ENCODE assay signal across 30 cellular contexts in the genomic region with DNA sequence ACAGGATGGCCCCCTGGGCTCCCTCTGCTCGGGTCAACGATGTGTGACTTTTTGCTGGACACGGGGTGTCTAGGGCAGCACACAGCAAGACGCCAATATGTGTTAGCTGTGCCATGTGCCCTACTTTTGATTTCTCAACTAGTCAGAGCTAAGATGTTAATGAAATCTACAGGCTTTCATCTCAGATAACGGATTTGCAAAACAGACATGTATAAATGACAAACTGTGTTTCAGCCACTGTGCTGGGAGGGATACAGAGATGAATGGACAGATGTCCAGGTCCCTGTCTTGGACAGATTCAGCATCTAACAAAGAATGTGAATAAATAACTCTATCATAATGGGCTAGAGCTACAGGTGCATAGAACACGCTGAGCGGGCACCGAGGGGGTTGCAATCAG.
"Had no signal": no experiment of that assay in that cellular context is flagged by ENCODE, and none has a peak within 500 bp of the region (broad histone marks: within the 10 kb centered on the region; RNA-seq: fewer than 3 reads in every experiment).

No MANE protein-coding gene starts in this region.

- H3K4me1 ChIP-seq: ascending aorta, lower lobe of right lung, suprapubic skin, tibial nerve had no signal

- H3K27me3 Mint-ChIP-seq: activated CD4-positive, alpha-beta memory T cell treated with anti-CD3 and anti-CD28 coated beads for 36 hours; activated CD4-positive, alpha-beta T cell treated with anti-CD3 and anti-CD28 coated beads, Interleukin-2, amount 10 ng/mL, durations not matched to agents 24 days and 14 days; activated naive CD4-positive, alpha-beta T cell treated with anti-CD3 and anti-CD28 coated beads, Interleukin-2, amount 10 ng/mL, durations not matched to agents 7 days and 5 days; activated naive CD8-positive, alpha-beta T cell treated with anti-CD3 and anti-CD28 coated beads, Interleukin-2, amount 10 ng/mL, durations not matched to agents 7 days and 5 days; dendritic cell treated with granulocyte-macrophage colony-stimulating factor and Interleukin-4, amounts not matched to agents 40 ng/mL and 50 ng/mL, for 4 days; naive B cell; stimulated activated naive B cell treated with anti-CD40 and anti-IgM and Interleukin-4, amounts not matched to agents 10 μg/mL and 1 μg/mL and 100 μg/mL, for 72 hours had no signal

- H3K4me1 Mint-ChIP-seq: activated CD4-positive, alpha-beta T cell treated with anti-CD3 and anti-CD28 coated beads, Interleukin-2, amount 10 ng/mL, durations not matched to agents 24 days and 14 days; activated naive CD4-positive, alpha-beta T cell treated with anti-CD3 and anti-CD28 coated beads, Interleukin-2, amount 10 ng/mL, durations not matched to agents 7 days and 5 days; activated naive CD8-positive, alpha-beta T cell treated with anti-CD3 and anti-CD28 coated beads, Interleukin-2, amount 10 ng/mL, durations not matched to agents 7 days and 5 days; immature natural killer cell had no signal

- H3K27ac ChIP-seq: ascending aorta, brain microvascular endothelial cell, lower lobe of right lung, stomach, suprapubic skin, tibial nerve had no signal

- H3K9me3 ChIP-seq: ascending aorta, heart left ventricle, lower lobe of right lung, stomach, suprapubic skin, tibial nerve had no signal

- H3K36me3 ChIP-seq: ascending aorta, brain microvascular endothelial cell, heart left ventricle, lower lobe of right lung, stomach, suprapubic skin, tibial nerve had no signal

- DNase-seq: activated CD4-positive, alpha-beta memory T cell treated with anti-CD3 and anti-CD28 coated beads for 36 hours; activated CD4-positive, alpha-beta T cell treated with anti-CD3 and anti-CD28 coated beads, Interleukin-2, amount 10 ng/mL, durations not matched to agents 24 days and 14 days; activated CD4-positive, CD25-positive, alpha-beta regulatory T cell treated with anti-CD3 and anti-CD28 coated beads, Interleukin-2, amount 50 U/mL, for 72 hours; activated CD8-positive, alpha-beta memory T cell treated with anti-CD3 and anti-CD28 coated beads, Interleukin-2, amount 50 U/mL, for 4 hours; activated effector memory CD4-positive, alpha-beta T cell treated with anti-CD3 and anti-CD28 coated beads, Interleukin-2, amount 50 U/mL, for 16 hours; activated naive CD4-positive, alpha-beta T cell treated with anti-CD3 and anti-CD28 coated beads, Interleukin-2, amount 10 ng/mL, durations not matched to agents 7 days and 5 days; activated naive CD8-positive, alpha-beta T cell treated with anti-CD3 and anti-CD28 coated beads, Interleukin-2, amount 10 ng/mL, durations not matched to agents 7 days and 5 days; activated T-cell treated with anti-CD3 and anti-CD28 coated beads, Interleukin-2, amount 50 U/mL, for 1 hour; endodermal cell; immature natural killer cell; kidney; lower lobe of right lung; mesendoderm; naive B cell; occipital lobe; posterior cingulate gyrus; stimulated activated CD4-positive, alpha-beta T cell treated with anti-CD3 and anti-CD28 coated beads, Interleukin-1b, Interleukin-23, amount 100 ng/mL, for 48 hours; stimulated activated CD4-positive, alpha-beta T cell treated with anti-CD3 and anti-CD28 coated beads, Interleukin-4, amount 100 ng/mL, for 4 hours; stimulated activated naive B cell treated with anti-CD40 and anti-IgM and Interleukin-4, amounts not matched to agents 10 μg/mL and 1 μg/mL and 100 μg/mL, for 72 hours; stomach; T-helper 2 cell had no signal

- H3K4me3 Mint-ChIP-seq: activated CD4-positive, alpha-beta memory T cell treated with anti-CD3 and anti-CD28 coated beads for 36 hours; activated CD4-positive, alpha-beta T cell treated with anti-CD3 and anti-CD28 coated beads, Interleukin-2, amount 10 ng/mL, durations not matched to agents 24 days and 14 days; activated naive CD4-positive, alpha-beta T cell treated with anti-CD3 and anti-CD28 coated beads, Interleukin-2, amount 10 ng/mL, durations not matched to agents 7 days and 5 days; activated naive CD8-positive, alpha-beta T cell treated with anti-CD3 and anti-CD28 coated beads, Interleukin-2, amount 10 ng/mL, durations not matched to agents 7 days and 5 days; activated T-helper 1 cell treated with anti-CD3 and anti-CD28 coated beads, Interleukin-12 subunit alpha, Interleukin-12 subunit beta, Interleukin-2, Interleukin-4 antibody, amounts not matched to agents 30 ng/mL and 10 ng/mL and 1 ng/mL, durations not matched to agents 14 hours and 24 hours and 36 hours; dendritic cell treated with granulocyte-macrophage colony-stimulating factor and Interleukin-4, amounts not matched to agents 40 ng/mL and 50 ng/mL, for 4 days; endodermal cell; immature natural killer cell; naive B cell; neural crest cell; stimulated activated naive B cell treated with anti-CD40 and anti-IgM and Interleukin-4, amounts not matched to agents 10 μg/mL and 1 μg/mL and 100 μg/mL, for 72 hours had no signal

- H3K27me3 ChIP-seq: ascending aorta, brain microvascular endothelial cell, heart left ventricle, stomach, suprapubic skin, tibial nerve had no signal

- H3K4me3 ChIP-seq: ascending aorta, heart left ventricle, lower lobe of right lung, smooth muscle cell, stomach, suprapubic skin, tibial nerve had no signal

- ATAC-seq: lower lobe of right lung; stimulated activated naive B cell treated with anti-CD40 and anti-IgM and Interleukin-4, amounts not matched to agents 10 μg/mL and 1 μg/mL and 100 μg/mL, for 72 hours had no signal

- H3K9me3 Mint-ChIP-seq: activated CD4-positive, alpha-beta memory T cell treated with anti-CD3 and anti-CD28 coated beads for 36 hours; activated CD4-positive, alpha-beta T cell treated with anti-CD3 and anti-CD28 coated beads, Interleukin-2, amount 10 ng/mL, durations not matched to agents 24 days and 14 days; activated naive CD4-positive, alpha-beta T cell treated with anti-CD3 and anti-CD28 coated beads, Interleukin-2, amount 10 ng/mL, durations not matched to agents 7 days and 5 days; activated naive CD8-positive, alpha-beta T cell treated with anti-CD3 and anti-CD28 coated beads, Interleukin-2, amount 10 ng/mL, durations not matched to agents 7 days and 5 days; activated T-helper 1 cell treated with anti-CD3 and anti-CD28 coated beads, Interleukin-12 subunit alpha, Interleukin-12 subunit beta, Interleukin-2, Interleukin-4 antibody, amounts not matched to agents 30 ng/mL and 10 ng/mL and 1 ng/mL, durations not matched to agents 14 hours and 24 hours and 36 hours; dendritic cell treated with granulocyte-macrophage colony-stimulating factor and Interleukin-4, amounts not matched to agents 40 ng/mL and 50 ng/mL, for 4 days; endodermal cell; immature natural killer cell; naive B cell; neural crest cell; stimulated activated naive B cell treated with anti-CD40 and anti-IgM and Interleukin-4, amounts not matched to agents 10 μg/mL and 1 μg/mL and 100 μg/mL, for 72 hours had no signal

- H3K36me3 Mint-ChIP-seq: activated CD4-positive, alpha-beta memory T cell treated with anti-CD3 and anti-CD28 coated beads for 36 hours; activated naive CD4-positive, alpha-beta T cell treated with anti-CD3 and anti-CD28 coated beads, Interleukin-2, amount 10 ng/mL, durations not matched to agents 7 days and 5 days; activated naive CD8-positive, alpha-beta T cell treated with anti-CD3 and anti-CD28 coated beads, Interleukin-2, amount 10 ng/mL, durations not matched to agents 7 days and 5 days had no signal

- H3K27ac Mint-ChIP-seq: activated CD4-positive, alpha-beta memory T cell treated with anti-CD3 and anti-CD28 coated beads for 36 hours; activated CD4-positive, alpha-beta T cell treated with anti-CD3 and anti-CD28 coated beads, Interleukin-2, amount 10 ng/mL, durations not matched to agents 24 days and 14 days; activated naive CD4-positive, alpha-beta T cell treated with anti-CD3 and anti-CD28 coated beads, Interleukin-2, amount 10 ng/mL, durations not matched to agents 7 days and 5 days; activated naive CD8-positive, alpha-beta T cell treated with anti-CD3 and anti-CD28 coated beads, Interleukin-2, amount 10 ng/mL, durations not matched to agents 7 days and 5 days; activated T-helper 1 cell treated with anti-CD3 and anti-CD28 coated beads, Interleukin-12 subunit alpha, Interleukin-12 subunit beta, Interleukin-2, Interleukin-4 antibody, amounts not matched to agents 30 ng/mL and 10 ng/mL and 1 ng/mL, durations not matched to agents 14 hours and 24 hours and 36 hours; dendritic cell treated with granulocyte-macrophage colony-stimulating factor and Interleukin-4, amounts not matched to agents 40 ng/mL and 50 ng/mL, for 4 days; endodermal cell; stimulated activated naive B cell treated with anti-CD40 and anti-IgM and Interleukin-4, amounts not matched to agents 10 μg/mL and 1 μg/mL and 100 μg/mL, for 72 hours had no signal
